17 cellular contexts compared by ENCODE assay signal in genomic region chr1:8677782-8678181, GRCh38.
A peak's percentile ranks its signal among the peaks of the same experiment; 100 is the strongest.
DNase-seq lines count a peak whose midpoint lies in the region; ATAC-seq and TF ChIP-seq lines count a peak whose summit lies in the region.
"Had no signal": no experiment of that assay in that cellular context is flagged by ENCODE, and none has a peak within 500 bp of the region (broad histone marks: within the 10 kb centered on the region; RNA-seq: fewer than 3 reads in every experiment).

No MANE protein-coding gene starts in this region.

- H3K27ac ChIP-seq in IMR-90 (ENCODE audit: insufficient read depth, low read length) (no peak overlapping the region), dorsolateral prefrontal cortex (peak overlapping the region in 3 of 59 donors; percentile 0 to 16 (median 8))

- H3K18ac ChIP-seq in IMR-90 (ENCODE audit: low read depth, low read length): no peak overlapping the region

- BruUV-seq in IMR-90 (replicated peaks; lab: Mats Ljungman, UMichigan): no TSS peak

- no peak overlapping the region for H3K4me3 ChIP-seq in IMR-90 (ENCODE audit: insufficient read depth, low read depth, low read length)
- no peak overlapping the region for H3K4me3 ChIP-seq in dorsolateral prefrontal cortex
- H3K4me3 ChIP-seq: GM12878 had no signal

- H3K4me1 ChIP-seq in IMR-90 (ENCODE audit: control insufficient read depth, insufficient read depth, low read length): peaks cover 21% of the 10 kb centered on the region

- no peak for TF ChIP-seq CTCF in IMR-90 (conservative IDR thresholded peaks at IDR 0.05; ENCODE audit: low read depth, low read length)
- no peak for TF ChIP-seq CTCF in nephron (IDR thresholded peaks at IDR 0.05; ENCODE audit: unreplicated experiment in 3 of 3)
- TF ChIP-seq CTCF in dorsolateral prefrontal cortex (IDR thresholded peaks at IDR 0.05 in 54 of 56, conservative IDR thresholded peaks at IDR 0.05 in 2 of 56; ENCODE audit: low read depth in 1 of 56, partially characterized antibody in 56 of 56): no peak

- no peak overlapping the region for H2BK20ac ChIP-seq in IMR-90 (ENCODE audit: low read depth, low read length)

- H2AFZ ChIP-seq in IMR-90 (replicated peaks; ENCODE audit: low read length, poor library complexity): no peak overlapping the region

- DNase-seq in AG08395 (ENCODE audit: low spot score) (peak; percentile 11), IMR-90 (no peak), NCI-H2107 (lab: John Stamatoyannopoulos, UW) (no peak), head of caudate nucleus (no peak), dorsolateral prefrontal cortex (no peak)
- no peak for DNase-seq in central memory CD8-positive, alpha-beta T cell (ENCODE audit: low spot score in 2 of 2)
- DNase-seq: CD4-positive, alpha-beta memory T cell; EL; NCI-H1417; NCI-H1930; NCI-H345; NCI-H524 treated with DMSO at 0.1 percent for 48 hours; RPMI8226; SHP77 treated with DMSO at 0.1 percent for 48 hours had no signal

- H3K27me3 ChIP-seq in IMR-90 (ENCODE audit: control insufficient read depth, insufficient read depth, low read length): no peaks in the 10 kb centered on the region
- no peaks in the 10 kb centered on the region for H3K27me3 ChIP-seq in dorsolateral prefrontal cortex

- no peaks in the 10 kb centered on the region for H3K36me3 Mint-ChIP-seq in central memory CD8-positive, alpha-beta T cell (ENCODE audit: insufficient read depth)
- no peaks in the 10 kb centered on the region for H3K36me3 Mint-ChIP-seq in nephron (ENCODE audit: low read depth)
- H3K36me3 Mint-ChIP-seq: CD4-positive, alpha-beta memory T cell had no signal

- H4K5ac ChIP-seq in IMR-90 (ENCODE audit: low read depth, low read length): no peak overlapping the region

- no peak overlapping the region for H3K56ac ChIP-seq in IMR-90 (ENCODE audit: extremely low read depth, insufficient read depth, low read length)

- H3K4me1 Mint-ChIP-seq in central memory CD8-positive, alpha-beta T cell: peaks cover 11% of the 10 kb centered on the region
- H3K4me1 Mint-ChIP-seq in nephron: peaks cover 17% of the 10 kb centered on the region

- H3K79me1 ChIP-seq in IMR-90 (ENCODE audit: low read depth in 1 of 2, low read length in 2 of 2): peaks cover 18 to 69% of the 10 kb centered on the region in 2 experiments

- H3K9ac ChIP-seq in IMR-90 (ENCODE audit: low read depth, low read length): no peak overlapping the region

- H2AK5ac ChIP-seq in IMR-90 (ENCODE audit: low read depth, low read length): no peak overlapping the region

- H2BK5ac ChIP-seq in IMR-90 (ENCODE audit: low read depth, low read length, poor library complexity, severe bottlenecking): no peak overlapping the region

- WGBS in IMR-90 (ENCODE audit: extremely low coverage in 2 of 2, insufficient read length in 1 of 2), 2 experiments: no CpG with 5 or more reads among the region's 2 CpGs

- H4K8ac ChIP-seq in IMR-90 (ENCODE audit: low read depth in 2 of 2, low read length in 2 of 2): no peak overlapping the region

- H3K9me3 ChIP-seq in IMR-90 (ENCODE audit: control insufficient read depth, insufficient read depth, low read length): no peaks in the 10 kb centered on the region

- CTCF ChIA-PET in IMR-90 (lab: Yijun Ruan, JAX): no interaction called here

- TF ChIP-seq POLR2A in IMR-90 (IDR thresholded peaks at IDR 0.05; ENCODE audit: low read depth, low read length): no peak

- H2BK15ac ChIP-seq in IMR-90 (ENCODE audit: low read depth, low read length): no peak overlapping the region

- H2AK9ac ChIP-seq in IMR-90 (replicated peaks; ENCODE audit: low read depth, low read length, poor library complexity): no peak overlapping the region

- peaks cover 9% of the 10 kb centered on the region for H3K9me1 ChIP-seq in IMR-90 (ENCODE audit: insufficient read depth, low read length)

- 0 out of 2 replicates have a peak overlapping the region, but pooled peaks have one; percentile 27 for H3K4ac ChIP-seq in IMR-90 (ENCODE audit: low read depth, low read length)

- no peaks in the 10 kb centered on the region for H3K36me3 ChIP-seq in IMR-90 (ENCODE audit: control insufficient read depth, insufficient read depth, low read length)

- no peak overlapping the region for H3K23ac ChIP-seq in IMR-90 (ENCODE audit: low read depth, low read length)

- peak overlapping the region; percentile 32 for H3K27ac Mint-ChIP-seq in central memory CD8-positive, alpha-beta T cell (ENCODE audit: low read depth)
- H3K27ac Mint-ChIP-seq in nephron: peak overlapping the region in 2 of 3 experiments; percentile 6 to 51

- no peak for TF ChIP-seq RAD21 in IMR-90 (IDR thresholded peaks at IDR 0.05; ENCODE audit: low read length)

- H4K20me1 ChIP-seq in IMR-90 (ENCODE audit: insufficient read depth, low read length): peaks cover 75% of the 10 kb centered on the region

- no peaks in the 10 kb centered on the region for H3K27me3 Mint-ChIP-seq in central memory CD8-positive, alpha-beta T cell
- H3K27me3 Mint-ChIP-seq in nephron (ENCODE audit: low read depth): no peaks in the 10 kb centered on the region
- H3K27me3 Mint-ChIP-seq: CD4-positive, alpha-beta memory T cell had no signal

- in situ Hi-C loops in IMR-90 (cut with MboI; ENCODE audit: low sequenced_read_pairs): no loop called here

- no peak overlapping the region for H3K14ac ChIP-seq in IMR-90 (replicated peaks; ENCODE audit: low read depth, low read length)

- POLR2A ChIA-PET in IMR-90 (lab: Charles Lee; ENCODE audit: unreplicated experiment): no interaction called here

- H4K91ac ChIP-seq in IMR-90 (ENCODE audit: insufficient read depth, low read depth, low read length): no peak overlapping the region

- no peak overlapping the region for H2BK120ac ChIP-seq in IMR-90 (ENCODE audit: low read depth, low read length)

- dilution Hi-C loops in IMR-90 (cut with HindIII; ENCODE audit: low sequenced_read_pairs, unreplicated experiment): no loop called here

- intact Hi-C loops in IMR-90 (cut with micrococcal nuclease): no loop called here
- intact Hi-C loops in head of caudate nucleus (cut with DNase I): loop anchor here (10.0 kb wide), 1 partner anchor 113 kb away; no protein-coding TSS in a partner anchor
- intact Hi-C loops in dorsolateral prefrontal cortex (cut with DNase I): no loop called here

- no peak overlapping the region for H3K4me3 Mint-ChIP-seq in central memory CD8-positive, alpha-beta T cell
- no peak overlapping the region for H3K4me3 Mint-ChIP-seq in nephron
- H3K4me3 Mint-ChIP-seq: CD4-positive, alpha-beta memory T cell had no signal

- ATAC-seq in IMR-90 (ENCODE audit: low read depth) (0 out of 2 replicates have a peak, but pooled peaks have one; percentile 16), GM19463 (IDR thresholded peaks at IDR 0.05; ENCODE audit: unreplicated experiment) (no peak)
- ATAC-seq in central memory CD8-positive, alpha-beta T cell (replicated peaks; ENCODE audit: extremely low read depth, poor library complexity, severe bottlenecking): no peak
- ATAC-seq: GM12878 had no signal

- no peak overlapping the region for H3K4me2 ChIP-seq in IMR-90 (ENCODE audit: low read depth, low read length)

- no peaks in the 10 kb centered on the region for H3K9me3 Mint-ChIP-seq in central memory CD8-positive, alpha-beta T cell
- no peaks in the 10 kb centered on the region for H3K9me3 Mint-ChIP-seq in nephron
- H3K9me3 Mint-ChIP-seq: CD4-positive, alpha-beta memory T cell had no signal

TF ChIP-seq in IMR-90, 13 proteins besides CTCF, POLR2A, EP300 and RAD21:
- TF ChIP-seq MXI1 (IDR thresholded peaks at IDR 0.05; ENCODE audit: borderline replicate concordance, low read depth, low read length): no peak
- TF ChIP-seq, protein P1, sequence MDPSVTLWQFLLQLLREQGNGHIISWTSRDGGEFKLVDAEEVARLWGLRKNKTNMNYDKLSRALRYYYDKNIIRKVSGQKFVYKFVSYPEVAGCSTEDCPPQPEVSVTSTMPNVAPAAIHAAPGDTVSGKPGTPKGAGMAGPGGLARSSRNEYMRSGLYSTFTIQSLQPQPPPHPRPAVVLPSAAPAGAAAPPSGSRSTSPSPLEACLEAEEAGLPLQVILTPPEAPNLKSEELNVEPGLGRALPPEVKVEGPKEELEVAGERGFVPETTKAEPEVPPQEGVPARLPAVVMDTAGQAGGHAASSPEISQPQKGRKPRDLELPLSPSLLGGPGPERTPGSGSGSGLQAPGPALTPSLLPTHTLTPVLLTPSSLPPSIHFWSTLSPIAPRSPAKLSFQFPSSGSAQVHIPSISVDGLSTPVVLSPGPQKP (IDR thresholded peaks at IDR 0.05; ENCODE audit: borderline replicate concordance, low read depth, low read length): no peak
- no peak for TF ChIP-seq RFX5 (IDR thresholded peaks at IDR 0.05; ENCODE audit: low read depth, low read length)
- TF ChIP-seq BHLHE40 (IDR thresholded peaks at IDR 0.05; ENCODE audit: low read depth, low read length): no peak
- TF ChIP-seq SMC3 (IDR thresholded peaks at IDR 0.05; ENCODE audit: low read depth, low read length): no peak
- no peak for TF ChIP-seq RCOR1 (IDR thresholded peaks at IDR 0.05; ENCODE audit: insufficient replicate concordance, low read length)
- TF ChIP-seq, protein P2, sequence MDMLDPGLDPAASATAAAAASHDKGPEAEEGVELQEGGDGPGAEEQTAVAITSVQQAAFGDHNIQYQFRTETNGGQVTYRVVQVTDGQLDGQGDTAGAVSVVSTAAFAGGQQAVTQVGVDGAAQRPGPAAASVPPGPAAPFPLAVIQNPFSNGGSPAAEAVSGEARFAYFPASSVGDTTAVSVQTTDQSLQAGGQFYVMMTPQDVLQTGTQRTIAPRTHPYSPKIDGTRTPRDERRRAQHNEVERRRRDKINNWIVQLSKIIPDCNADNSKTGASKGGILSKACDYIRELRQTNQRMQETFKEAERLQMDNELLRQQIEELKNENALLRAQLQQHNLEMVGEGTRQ (IDR thresholded peaks at IDR 0.05; ENCODE audit: low read depth, low read length): no peak
